9 cellular contexts compared by ENCODE assay signal in genomic region chr11:15258433-15259350, GRCh38.
DNase-seq lines count a peak whose midpoint lies in the region; ATAC-seq and TF ChIP-seq lines count a peak whose summit lies in the region.
"Had no signal": no experiment of that assay in that cellular context is flagged by ENCODE, and none has a peak within 500 bp of the region (broad histone marks: within the 10 kb centered on the region; RNA-seq: fewer than 3 reads in every experiment).

No MANE protein-coding gene starts in this region.

- H3K36me3 Mint-ChIP-seq in MCF 10A (ENCODE audit: insufficient read depth, unreplicated experiment) = no peaks in the 10 kb centered on the region
- no peaks in the 10 kb centered on the region for H3K36me3 Mint-ChIP-seq in activated CD8-positive, alpha-beta T cell treated with anti-CD3 and anti-CD28 coated beads, Interleukin-2, amount 10 ng/mL, durations not matched to agents 7 days and 5 days (ENCODE audit: low read depth)

- H3K27ac ChIP-seq in breast epithelium (no peak overlapping the region), mammary epithelial cell (ENCODE audit: insufficient read depth, low read depth, low read length) (no peak overlapping the region), osteoblast (ENCODE audit: low read depth, low read length) (no peak overlapping the region), vagina (no peak overlapping the region)
- H3K27ac ChIP-seq: BLaER1 treated with 17β-estradiol and CSF1 and Interleukin-3, amounts not matched to agents 10 nM and 100 nM had no signal

- no peaks in the 10 kb centered on the region for H3K9me3 Mint-ChIP-seq in MCF 10A (ENCODE audit: unreplicated experiment)
- H3K9me3 Mint-ChIP-seq in activated CD8-positive, alpha-beta T cell treated with anti-CD3 and anti-CD28 coated beads, Interleukin-2, amount 10 ng/mL, durations not matched to agents 7 days and 5 days (ENCODE audit: insufficient read depth) = no peaks in the 10 kb centered on the region

- no peaks in the 10 kb centered on the region for H3K27me3 Mint-ChIP-seq in MCF 10A (ENCODE audit: insufficient read depth, unreplicated experiment)
- peaks cover 3% of the 10 kb centered on the region for H3K27me3 Mint-ChIP-seq in activated CD8-positive, alpha-beta T cell treated with anti-CD3 and anti-CD28 coated beads, Interleukin-2, amount 10 ng/mL, durations not matched to agents 7 days and 5 days (ENCODE audit: low read depth)

- no peak for TF ChIP-seq POLR2A in breast epithelium (IDR thresholded peaks at IDR 0.05)
- TF ChIP-seq POLR2A in vagina (IDR thresholded peaks at IDR 0.05) = no peak

- H3K36me3 ChIP-seq in breast epithelium (no peaks in the 10 kb centered on the region), mammary epithelial cell (ENCODE audit: insufficient read depth, low read length) (no peaks in the 10 kb centered on the region), osteoblast (ENCODE audit: insufficient read depth, low read length) (no peaks in the 10 kb centered on the region), vagina (no peaks in the 10 kb centered on the region)
- H3K36me3 ChIP-seq: BLaER1 treated with 17β-estradiol and CSF1 and Interleukin-3, amounts not matched to agents 10 nM and 100 nM had no signal

- dilution Hi-C loops in mammary epithelial cell (cut with HindIII; ENCODE audit: low sequenced_read_pairs) = no loop called here

- H3K9me3 ChIP-seq in breast epithelium (no peaks in the 10 kb centered on the region), mammary epithelial cell (replicated peaks; ENCODE audit: insufficient read depth, low read length) (no peaks in the 10 kb centered on the region), osteoblast (ENCODE audit: low read depth, low read length) (no peaks in the 10 kb centered on the region), vagina (no peaks in the 10 kb centered on the region)
- H3K9me3 ChIP-seq: BLaER1 treated with 17β-estradiol and CSF1 and Interleukin-3, amounts not matched to agents 10 nM and 100 nM had no signal

- H3K27me3 ChIP-seq in breast epithelium (no peaks in the 10 kb centered on the region), mammary epithelial cell (ENCODE audit: insufficient read depth, low read length) (peaks cover 3% of the 10 kb centered on the region), osteoblast (ENCODE audit: insufficient read depth, low read length) (no peaks in the 10 kb centered on the region), vagina (no peaks in the 10 kb centered on the region)
- H3K27me3 ChIP-seq: BLaER1 treated with 17β-estradiol and CSF1 and Interleukin-3, amounts not matched to agents 10 nM and 100 nM had no signal

- TF ChIP-seq CTCF in MCF 10A (IDR thresholded peaks at IDR 0.05; ENCODE audit: unreplicated experiment) (peak; percentile 23), breast epithelium (IDR thresholded peaks at IDR 0.05) (no peak), mammary epithelial cell (conservative IDR thresholded peaks at IDR 0.05 in 1 of 2, IDR thresholded peaks at IDR 0.05 in 1 of 2; ENCODE audit: extremely low read depth in 1 of 2, insufficient read depth in 1 of 2, low read depth in 1 of 2, low read length in 2 of 2) (peak in 1 of 2 donors; percentile 9), osteoblast (IDR thresholded peaks at IDR 0.05; ENCODE audit: extremely low read depth, low read depth, low read length) (peak; percentile 39), vagina (IDR thresholded peaks at IDR 0.05) (no peak)

- in situ Hi-C loops in mammary epithelial cell (cut with MboI; ENCODE audit: low sequenced_read_pairs in 2 of 2) = no loop called here

- WGBS in mammary epithelial cell (ENCODE audit: low coverage, missing lambda C conversion rate) = 43% methylated on average over 3 of the region's 3 CpGs

- DNase-seq in MCF 10A (ENCODE audit: unreplicated experiment) = peak; percentile 51
- DNase-seq in breast epithelium (ENCODE audit: low spot score in 2 of 2) = no peak
- DNase-seq in NCI-H1105 (lab: John Stamatoyannopoulos, UW) = peak; percentile 14
- DNase-seq in mammary epithelial cell = peak; percentile 5
- peak; percentile 69 for DNase-seq in osteoblast (ENCODE audit: insufficient read length, low spot score, missing footprints)
- no peak for DNase-seq in activated CD4-positive, CD25-positive, alpha-beta regulatory T cell (lab: John Stamatoyannopoulos, UW)
- no peak for DNase-seq in activated CD8-positive, alpha-beta T cell treated with anti-CD3 and anti-CD28 coated beads, Interleukin-2, amount 10 ng/mL, durations not matched to agents 7 days and 5 days
- DNase-seq in vagina (ENCODE audit: extremely low spot score in 2 of 2) = no peak

- no peak overlapping the region for H3K27ac Mint-ChIP-seq in MCF 10A (ENCODE audit: low read depth, unreplicated experiment)
- H3K27ac Mint-ChIP-seq in activated CD8-positive, alpha-beta T cell treated with anti-CD3 and anti-CD28 coated beads, Interleukin-2, amount 10 ng/mL, durations not matched to agents 7 days and 5 days = no peak overlapping the region

- H4K20me1 ChIP-seq in mammary epithelial cell (ENCODE audit: insufficient read depth, low read length) (no peaks in the 10 kb centered on the region), osteoblast (ENCODE audit: insufficient read depth, low read length) (no peaks in the 10 kb centered on the region)
- H4K20me1 ChIP-seq: BLaER1 treated with 17β-estradiol and CSF1 and Interleukin-3, amounts not matched to agents 10 nM and 100 nM had no signal

- CTCF ChIA-PET in MCF 10A (lab: Yijun Ruan, JAX) (interaction anchor here (0.5 to 1.8 kb wide), 12 partner anchors 9 to 784 kb away, joined by 3 to 11 read pairs (median 4); no protein-coding TSS in a partner anchor), mammary epithelial cell (lab: Charles Lee; ENCODE audit: low non-redundant PET) (no interaction called here)
- CTCF ChIA-PET in activated CD8-positive, alpha-beta T cell treated with anti-CD3 and anti-CD28 coated beads, Interleukin-2, amount 10 ng/mL, durations not matched to agents 7 days and 5 days (lab: Charles Lee) = no interaction called here

- H3K4me2 ChIP-seq in mammary epithelial cell (ENCODE audit: insufficient read depth, low read depth, low read length) (no peak overlapping the region), osteoblast (ENCODE audit: insufficient read depth, low read length) (no peak overlapping the region)
- H3K4me2 ChIP-seq: BLaER1 treated with 17β-estradiol and CSF1 and Interleukin-3, amounts not matched to agents 10 nM and 100 nM had no signal

- no peak for ATAC-seq in activated CD8-positive, alpha-beta T cell treated with anti-CD3 and anti-CD28 coated beads, Interleukin-2, amount 10 ng/mL, durations not matched to agents 7 days and 5 days

- H3K4me1 ChIP-seq in breast epithelium (no peaks in the 10 kb centered on the region), mammary epithelial cell (ENCODE audit: insufficient read depth, low read length) (no peaks in the 10 kb centered on the region), osteoblast (ENCODE audit: insufficient read depth, low read length) (no peaks in the 10 kb centered on the region), vagina (no peaks in the 10 kb centered on the region)
- H3K4me1 ChIP-seq: BLaER1 treated with 17β-estradiol and CSF1 and Interleukin-3, amounts not matched to agents 10 nM and 100 nM had no signal

- no TSS peak for BruUV-seq in MCF 10A (replicated peaks; lab: Mats Ljungman, UMichigan)
- BruUV-seq in mammary epithelial cell (replicated peaks; lab: Mats Ljungman, UMichigan) = no TSS peak

- intact Hi-C loops in MCF 10A (cut with micrococcal nuclease) (no loop called here), breast epithelium (cut with DNase I; ENCODE audit: low total_unique reads) (no loop called here), mammary epithelial cell (cut with micrococcal nuclease) (loop anchor here (2.0 kb wide), 1 partner anchor 74 kb away; no protein-coding TSS in a partner anchor), vagina (cut with DNase I) (no loop called here)

- H3K9ac ChIP-seq in mammary epithelial cell (ENCODE audit: insufficient read depth, low read length) = no peak overlapping the region
- H3K9ac ChIP-seq: BLaER1 treated with 17β-estradiol and CSF1 and Interleukin-3, amounts not matched to agents 10 nM and 100 nM had no signal

- no peak overlapping the region for H3K4me3 Mint-ChIP-seq in MCF 10A (ENCODE audit: unreplicated experiment)
- H3K4me3 Mint-ChIP-seq in activated CD8-positive, alpha-beta T cell treated with anti-CD3 and anti-CD28 coated beads, Interleukin-2, amount 10 ng/mL, durations not matched to agents 7 days and 5 days = no peak overlapping the region

- H3K4me3 ChIP-seq in breast epithelium = no peak overlapping the region
- H3K4me3 ChIP-seq in mammary epithelial cell (replicated peaks in 1 of 3; ENCODE audit: insufficient read depth in 1 of 3, low read depth in 2 of 3, low read length in 3 of 3) = no peak overlapping the region
- no peak overlapping the region for H3K4me3 ChIP-seq in osteoblast (ENCODE audit: insufficient read depth, low read length)
- no peak overlapping the region for H3K4me3 ChIP-seq in vagina
- H3K4me3 ChIP-seq: BLaER1 treated with 17β-estradiol and CSF1 and Interleukin-3, amounts not matched to agents 10 nM and 100 nM had no signal

- no peaks in the 10 kb centered on the region for H3K4me1 Mint-ChIP-seq in MCF 10A (ENCODE audit: insufficient read depth, unreplicated experiment)
- H3K4me1 Mint-ChIP-seq in activated CD8-positive, alpha-beta T cell treated with anti-CD3 and anti-CD28 coated beads, Interleukin-2, amount 10 ng/mL, durations not matched to agents 7 days and 5 days (ENCODE audit: low read depth) = no peaks in the 10 kb centered on the region

- POLR2A ChIA-PET in MCF 10A (lab: Yijun Ruan, JAX) = no interaction called here
- POLR2A ChIA-PET in activated CD8-positive, alpha-beta T cell treated with anti-CD3 and anti-CD28 coated beads, Interleukin-2, amount 10 ng/mL, durations not matched to agents 7 days and 5 days (lab: Charles Lee) = no interaction called here

- no peak overlapping the region for H2AFZ ChIP-seq in mammary epithelial cell (ENCODE audit: low read depth, low read length)
- H2AFZ ChIP-seq in osteoblast (ENCODE audit: low read length) = no peak overlapping the region

- H3K79me2 ChIP-seq in mammary epithelial cell (ENCODE audit: insufficient read depth, low read length) (no peaks in the 10 kb centered on the region), osteoblast (ENCODE audit: insufficient read depth, low read length) (no peaks in the 10 kb centered on the region)

Comparison
In these comparisons a context has a peak if more than half of its experiments do, and no peak if none do; other contexts are left out.
1. DNase-seq: peak in MCF 10A (single experiment), NCI-H1105 (single experiment), mammary epithelial cell (single experiment) and osteoblast (single experiment); none in breast epithelium (0 of 2), activated CD4-positive, CD25-positive, alpha-beta regulatory T cell (0 of 4), activated CD8-positive, alpha-beta T cell treated with anti-CD3 and anti-CD28 coated beads, Interleukin-2, amount 10 ng/mL, durations not matched to agents 7 days and 5 days (single experiment) and vagina (0 of 2).
2. CTCF ChIP-seq: peak in MCF 10A (single experiment) and osteoblast (single experiment); none in breast epithelium (0 of 3) and vagina (0 of 3).